ENCODE assay signal across 1 cellular context in genomic region chr1:30718091-30718635, GRCh38.
TF ChIP-seq lines count a peak whose summit lies in the region.

No MANE protein-coding gene starts in this region.

TF ChIP-seq in IMR-90, 13 proteins besides CTCF, POLR2A, EP300 and RAD21 (continued from another document):
- TF ChIP-seq MXI1 (IDR thresholded peaks at IDR 0.05; ENCODE audit: borderline replicate concordance, low read depth, low read length) (no peak), NFE2L2 (IDR thresholded peaks at IDR 0.05; ENCODE audit: low read depth, low read length) (no peak), CEBPB (IDR thresholded peaks at IDR 0.05; ENCODE audit: low read depth, low read length) (no peak), BHLHE40 (IDR thresholded peaks at IDR 0.05; ENCODE audit: low read depth, low read length) (no peak), ELK1 (IDR thresholded peaks at IDR 0.05; ENCODE audit: borderline replicate concordance, low read depth, low read length) (no peak), MAZ (IDR thresholded peaks at IDR 0.05; ENCODE audit: borderline replicate concordance, low read depth, low read length) (no peak), CHD1 (IDR thresholded peaks at IDR 0.05; ENCODE audit: low read depth, low read length) (no peak)
